8 cellular contexts compared by ENCODE assay signal in genomic region chr9:36488322-36488838, GRCh38.
DNase-seq lines count a peak whose midpoint lies in the region; ATAC-seq, FAIRE-seq and TF ChIP-seq lines count a peak whose summit lies in the region.

No MANE protein-coding gene starts in this region.

- POLR2A ChIA-PET in A673 (lab: Charles Lee; ENCODE audit: low non-redundant PET), result interaction anchor here (0.6 to 0.7 kb wide), 2 partner anchors 12 to 22 kb away, joined by 4 to 18 read pairs; no protein-coding TSS in a partner anchor

- H3K4me3 ChIP-seq in A673 (ENCODE audit: low read depth, low read length, poor library complexity, severe bottlenecking) (peak overlapping the region; percentile 56), LNCaP clone FGC (ENCODE audit: low read depth, low read length) (peak overlapping the region; percentile 73), bronchial epithelial cell (ENCODE audit: low read depth, low read length) (peak overlapping the region; percentile 50), muscle layer of colon (ENCODE audit: low read depth in 1 of 2, low read length in 2 of 2) (peak overlapping the region; percentile 62 to 75), aorta (ENCODE audit: low read length in 2 of 2) (peak overlapping the region; percentile 63 to 77)

- ATAC-seq in aorta (ENCODE audit: low FRiP score), result no peak

- intact Hi-C loops in A673 (cut with micrococcal nuclease; ENCODE audit: unreplicated experiment), result no loop called here
- intact Hi-C loops in aorta (cut with DNase I), result loop anchor here in 1 of 2 donors (10.0 kb wide), 2 partner anchors 66 to 84 kb away; partner anchors contain the start of gene RNF38

- 2 to 7% methylated on average over 7 of the region's 7 CpGs for WGBS in aorta, 2 donors

- no peak for FAIRE-seq in bronchial epithelial cell (lab: Jason Lieb, UNC)

- BruUV-seq in A673 (replicated peaks; lab: Mats Ljungman, UMichigan), result no TSS peak

- no peaks in the 10 kb centered on the region for H3K36me3 ChIP-seq in A673 (ENCODE audit: insufficient read depth, low read length, poor library complexity, severe bottlenecking)
- no peaks in the 10 kb centered on the region for H3K36me3 ChIP-seq in bronchial epithelial cell (ENCODE audit: control insufficient read depth, insufficient read depth, low read length)
- no peaks in the 10 kb centered on the region for H3K36me3 ChIP-seq in muscle layer of colon (ENCODE audit: insufficient read depth, low read length)
- no peaks in the 10 kb centered on the region for H3K36me3 ChIP-seq in aorta (ENCODE audit: control insufficient read depth in 1 of 2, insufficient read depth in 2 of 2, low read length in 1 of 2)

- H3K27ac ChIP-seq in A673 (ENCODE audit: low read depth, low read length, poor library complexity, severe bottlenecking), result peak overlapping the region; percentile 86
- peak overlapping the region; percentile 97 for H3K27ac ChIP-seq in muscle layer of colon (ENCODE audit: low read depth, low read length)
- H3K27ac ChIP-seq in aorta (ENCODE audit: low read depth in 1 of 2, low read length in 2 of 2), result peak overlapping the region; percentile 93 to 94

- H3K9me3 ChIP-seq in A673 (ENCODE audit: low read depth, low read length, poor library complexity, severe bottlenecking) (no peaks in the 10 kb centered on the region), muscle layer of colon (ENCODE audit: low read length) (no peaks in the 10 kb centered on the region), aorta (ENCODE audit: control insufficient read depth, low read length) (no peaks in the 10 kb centered on the region)

- in situ Hi-C loops in ACHN (cut with HindIII; ENCODE audit: low pct_ligation_motif_present, low pct_unique_long_range_greater_than_20kb, low sequenced_read_pairs), result no loop called here

- DNase-seq in A673 (ENCODE audit: low spot score) (no peak), LNCaP clone FGC (ENCODE audit: low read depth) (no peak), bronchial epithelial cell (ENCODE audit: low read depth) (no peak), aorta (no peak), ACHN (no peak), DMS53 treated with DMSO at 0.1 percent for 48 hours (lab: John Stamatoyannopoulos, UW; ENCODE audit: unreplicated experiment) (no peak), NCI-H2029 (lab: John Stamatoyannopoulos, UW) (no peak)

- H3K9ac ChIP-seq in muscle layer of colon (ENCODE audit: low read length), result peak overlapping the region; percentile 96

- H3K27me3 ChIP-seq in A673 (replicated peaks; ENCODE audit: insufficient read depth, low read depth, low read length, poor library complexity), result no peaks in the 10 kb centered on the region
- H3K27me3 ChIP-seq in bronchial epithelial cell (ENCODE audit: control insufficient read depth, insufficient read depth, low read length), result no peaks in the 10 kb centered on the region
- no peaks in the 10 kb centered on the region for H3K27me3 ChIP-seq in muscle layer of colon (ENCODE audit: control insufficient read depth in 1 of 2, insufficient read depth in 2 of 2, low read length in 2 of 2)
- H3K27me3 ChIP-seq in aorta (ENCODE audit: control insufficient read depth in 1 of 2, insufficient read depth in 2 of 2, low read length in 1 of 2), result no peaks in the 10 kb centered on the region

- TF ChIP-seq CTCF in A673 (conservative IDR thresholded peaks at IDR 0.05; ENCODE audit: low read depth, low read length), result no peak
- TF ChIP-seq CTCF in LNCaP clone FGC (IDR thresholded peaks at IDR 0.05; ENCODE audit: control insufficient read depth, extremely low read depth, insufficient read depth), result no peak
- no peak for TF ChIP-seq CTCF in bronchial epithelial cell (IDR thresholded peaks at IDR 0.05; ENCODE audit: insufficient read depth, low read length, severe bottlenecking)

- H3K4me1 ChIP-seq in A673 (ENCODE audit: insufficient read depth, low read length, poor library complexity, severe bottlenecking) (peaks cover 7% of the 10 kb centered on the region), muscle layer of colon (ENCODE audit: insufficient read depth, low read length) (peaks cover 25% of the 10 kb centered on the region), aorta (ENCODE audit: control insufficient read depth in 1 of 2, insufficient read depth in 2 of 2, low read length in 2 of 2) (peaks cover 0 to 4% of the 10 kb centered on the region in 2 donors)

- CTCF ChIA-PET in A673 (lab: Charles Lee), result interaction anchor here (0.6 kb wide), 1 partner anchor 156 kb away, joined by 5 read pairs; no protein-coding TSS in a partner anchor
